In the genomic region with DNA sequence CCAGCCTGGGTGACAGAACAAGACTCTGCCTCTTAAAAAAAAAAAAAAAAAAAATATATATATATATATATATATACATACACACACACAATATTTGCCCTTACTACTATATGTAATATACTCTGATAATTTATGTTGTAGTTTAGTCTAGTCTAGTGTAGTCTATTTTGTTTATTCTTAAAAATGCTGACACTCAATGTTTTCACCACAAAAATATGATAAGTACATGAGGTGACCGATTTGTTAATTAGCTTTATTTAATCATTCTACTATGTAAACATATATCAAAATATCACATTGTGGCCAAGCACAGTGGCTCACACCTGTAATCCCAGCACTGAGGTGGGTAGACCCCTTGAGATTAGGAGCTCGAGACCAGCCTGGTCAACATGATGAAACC, we compare ENCODE assay signal across 7 cellular contexts.
"Had no signal": no experiment of that assay in that cellular context is flagged by ENCODE, and none has a peak within 500 bp of the region (broad histone marks: within the 10 kb centered on the region; RNA-seq: fewer than 3 reads in every experiment).

No MANE protein-coding gene starts in this region.

- H3K4me3 ChIP-seq: GM23248 had no signal

- FAIRE-seq: H1, H54 had no signal

- H3K27ac ChIP-seq: GM23248, HL-60 had no signal

- H2AFZ ChIP-seq: GM23248 had no signal

- H3K9ac ChIP-seq: GM23248 had no signal

- DNase-seq: GM23248, H9, HCEC 1CT, KG1 had no signal
